ENCODE assay signal across 8 cellular contexts in the genomic region with DNA sequence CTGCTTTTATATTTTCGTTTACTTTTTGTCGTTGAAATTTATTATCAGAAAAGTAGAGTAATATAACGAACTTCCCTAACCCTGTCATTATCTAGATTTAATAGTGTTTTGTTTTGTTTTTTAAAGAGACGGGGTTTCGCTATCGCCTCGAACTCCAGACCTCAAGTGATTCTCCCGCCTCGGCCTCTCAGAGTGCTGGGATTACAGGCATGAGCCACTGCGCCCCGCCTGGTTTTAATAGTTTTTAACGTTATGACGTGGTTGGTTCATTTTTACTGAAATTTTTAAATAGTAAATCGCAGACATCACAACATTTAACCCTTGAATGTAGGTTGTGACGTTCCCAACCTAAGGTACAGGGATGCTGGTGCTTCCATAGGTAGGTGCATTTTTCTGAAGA. TPM values are rescaled to one million over a fixed set of nuclear protein-coding genes. Genes with fewer than 3 reads are reported as not detected.
DNase-seq lines count a peak whose midpoint lies in the region; ATAC-seq lines count a peak whose summit lies in the region.

No MANE protein-coding gene starts in this region.

- peaks cover 61 to 68% (median 63%) of the 10 kb centered on the region in 3 donors for H3K4me1 Mint-ChIP-seq in naive B cell

- in situ Hi-C loops in GM23248 (cut with MboI) = no loop called here

- H3K9me3 ChIP-seq in GM23248 (ENCODE audit: low read depth) (no peaks in the 10 kb centered on the region), SJCRH30 (replicated peaks) (no peaks in the 10 kb centered on the region)

- no peaks in the 10 kb centered on the region for H3K27me3 Mint-ChIP-seq in naive B cell

- 7 to 8% methylated on average over 15 of the region's 15 CpGs for WGBS in GM23248 (ENCODE audit: low coverage in 1 of 2, low lambda C conversion rate in 2 of 2, missing lambda C conversion rate in 2 of 2), 2 experiments

- no peaks in the 10 kb centered on the region for H3K27me3 ChIP-seq in GM23248 (replicated peaks; ENCODE audit: insufficient read depth)
- H3K27me3 ChIP-seq in SJCRH30 = no peaks in the 10 kb centered on the region

- no peak for ATAC-seq in naive B cell (ENCODE audit: low read depth in 2 of 2)

- peaks cover 0 to 2% (median 0%) of the 10 kb centered on the region in 7 donors for H3K9me3 Mint-ChIP-seq in naive B cell

- H3K27ac Mint-ChIP-seq in naive B cell = peak overlapping the region; percentile 99 to 100 (median 100)

- peaks cover 34% of the 10 kb centered on the region for H3K4me1 ChIP-seq in GM23248 (ENCODE audit: insufficient read depth)
- no peaks in the 10 kb centered on the region for H3K4me1 ChIP-seq in SJCRH30

- peaks cover 15 to 33% of the 10 kb centered on the region in 2 donors for H3K36me3 Mint-ChIP-seq in naive B cell

- peak overlapping the region; percentile 84 for H2AFZ ChIP-seq in GM23248

- H3K4me3 Mint-ChIP-seq in naive B cell = peak overlapping the region; percentile 93 to 97 (median 96)

- H3K9me2 ChIP-seq in GM23248 (ENCODE audit: insufficient read depth) = no peaks in the 10 kb centered on the region

- peaks cover 4% of the 10 kb centered on the region; the same call in 1 of the 2 replicates for H3F3A ChIP-seq in GM23248 (ENCODE audit: insufficient read depth)

- H3K27ac ChIP-seq in GM23248 (peak overlapping the region; percentile 90), SJCRH30 (peak overlapping the region; percentile 86; the same call in 1 of the 2 replicates)

- peak overlapping the region; percentile 96 for H3K4me2 ChIP-seq in GM23248 (ENCODE audit: unreplicated experiment)

- peak overlapping the region; percentile 93 for H3K9ac ChIP-seq in GM23248

- H3K36me3 ChIP-seq in GM23248 (ENCODE audit: low read depth) (peaks cover 15% of the 10 kb centered on the region; the same call in 1 of the 2 replicates), SJCRH30 (peaks cover 34% of the 10 kb centered on the region)

- H3K4me3 ChIP-seq in GM23248 = peak overlapping the region; percentile 93
- peak overlapping the region; percentile 84 for H3K4me3 ChIP-seq in SJCRH30

- peaks cover 58% of the 10 kb centered on the region for H3K79me2 ChIP-seq in GM23248 (ENCODE audit: insufficient read depth)

- DNase-seq in GM23248 = peak; percentile 81
- DNase-seq in SJCRH30 = peak in 1 of 2 experiments; percentile 25
- peak; percentile 51 for DNase-seq in dermis blood vessel endothelial cell
- DNase-seq in naive B cell = no peak
- no peak for DNase-seq in superior temporal gyrus (ENCODE audit: extremely low spot score)
- no peak for DNase-seq in middle frontal gyrus (ENCODE audit: extremely low spot score, low spot score)
- no peak for DNase-seq in DMS114 treated with DMSO at 0.1 percent for 48 hours (lab: John Stamatoyannopoulos, UW; ENCODE audit: unreplicated experiment)
- DNase-seq in NCI-H526 treated with DMSO at 0.1 percent for 48 hours (lab: John Stamatoyannopoulos, UW) = no peak

- H4K20me1 ChIP-seq in GM23248 (ENCODE audit: insufficient read depth) = no peaks in the 10 kb centered on the region; the same call in 1 of the 2 replicates

RNA-seq across cellular contexts. Expression of a gene that starts 1.0 kb away (rescaled TPM):
- 98.8 and 122 TPM in 2 replicates for total RNA-seq in GM23248 (2014; rRNA removed; shearing (Covaris generic))
- polyA plus RNA-seq in GM23248 (2016; fragmentation: Nextera tagmentation; extraction: Ambion mirVana) (99.5 and 107 TPM in 2 replicates), naive B cell (ENCODE audit: low read depth in 6 of 6) (10 to 100 TPM; 33.6 to 80.2 (median 54.1) TPM)
- 88.9 and 93.4 TPM in 2 replicates for total RNA-seq in SJCRH30 (2014; rRNA removed; shearing (Covaris generic))
- 68.1 and 92.9 TPM in 2 replicates for total RNA-seq in dermis blood vessel endothelial cell

RNA-seq across cellular contexts. Expression of a gene that starts 17.1 kb away (rescaled TPM):
- total RNA-seq in GM23248 (2014; rRNA removed; shearing (Covaris generic)) = not detected in 2 replicates
- not detected in 2 replicates for polyA plus RNA-seq in GM23248 (2016; fragmentation: Nextera tagmentation; extraction: Ambion mirVana)
- not detected in 2 replicates for total RNA-seq in SJCRH30 (2014; rRNA removed; shearing (Covaris generic))
- 0.09 and 0.17 TPM in 2 replicates for total RNA-seq in dermis blood vessel endothelial cell
- 1 to 10 TPM in 1 of 6 donors, under 1 TPM in 3, not detected in 2; 0.11 to 1.4 (median 0.34) TPM for polyA plus RNA-seq in naive B cell (ENCODE audit: low read depth in 6 of 6)

RNA-seq across cellular contexts. Expression of a gene that starts 32.5 kb away (rescaled TPM):
- 9.0 TPM in 2 replicates for total RNA-seq in GM23248 (2014; rRNA removed; shearing (Covaris generic))
- polyA plus RNA-seq in GM23248 (2016; fragmentation: Nextera tagmentation; extraction: Ambion mirVana) (1.3 TPM in 2 replicates), naive B cell (ENCODE audit: low read depth in 6 of 6) (1 to 10 TPM in 4 of 6 donors, under 1 TPM in 2; 0.70 to 2.1 (median 1.3) TPM)
- total RNA-seq in SJCRH30 (2014; rRNA removed; shearing (Covaris generic)) = 1.8 and 2.7 TPM in 2 replicates
- total RNA-seq in dermis blood vessel endothelial cell = 11.7 and 13.6 TPM in 2 replicates

RNA-seq across cellular contexts. Expression of a gene that starts 32.7 kb away (rescaled TPM):
- 30.7 and 45.8 TPM in 2 replicates for total RNA-seq in GM23248 (2014; rRNA removed; shearing (Covaris generic))
- polyA plus RNA-seq in GM23248 (2016; fragmentation: Nextera tagmentation; extraction: Ambion mirVana) (123 and 129 TPM in 2 replicates), naive B cell (ENCODE audit: low read depth in 6 of 6) (100 to 1,000 TPM; 204 to 259 (median 235) TPM)
- 12.7 and 15.6 TPM in 2 replicates for total RNA-seq in SJCRH30 (2014; rRNA removed; shearing (Covaris generic))
- total RNA-seq in dermis blood vessel endothelial cell = 22.5 and 26.2 TPM in 2 replicates

Comparison
In these comparisons a context has a peak if more than half of its experiments do, and no peak if none do; other contexts are left out.
1. DNase-seq: peak in GM23248 (single experiment) and dermis blood vessel endothelial cell (single experiment); none in naive B cell (single experiment), superior temporal gyrus (single experiment), middle frontal gyrus (single experiment), DMS114 treated with DMSO at 0.1 percent for 48 hours (single experiment) and NCI-H526 treated with DMSO at 0.1 percent for 48 hours (single experiment).